In genomic region chr20:17169575-17170136, GRCh38 we compare ENCODE assay signal across 16 cellular contexts. TPM values are rescaled to one million over a fixed set of nuclear protein-coding genes. Genes with fewer than 3 reads are reported as not detected.
DNase-seq lines count a peak whose midpoint lies in the region; ATAC-seq and TF ChIP-seq lines count a peak whose summit lies in the region.
"Had no signal": no experiment of that assay in that cellular context is flagged by ENCODE, and none has a peak within 500 bp of the region (broad histone marks: within the 10 kb centered on the region; RNA-seq: fewer than 3 reads in every experiment).

No MANE protein-coding gene starts in this region.

- no peak overlapping the region for H3K4me3 Mint-ChIP-seq in type B pancreatic cell
- H3K4me3 Mint-ChIP-seq in CD4-positive, alpha-beta T cell, result no peak overlapping the region
- no peak overlapping the region for H3K4me3 Mint-ChIP-seq in CD14-positive monocyte
- H3K4me3 Mint-ChIP-seq: activated CD4-positive, alpha-beta T cell treated with anti-CD3 and anti-CD28 coated beads, Interleukin-2, amount 10 ng/mL, durations not matched to agents 24 days and 14 days; natural killer cell treated with Interleukin-12 subunit alpha and Interleukin-12 subunit beta and Interleukin-15 and Interleukin-18, amount 100 ng/mL, for 72 hours had no signal

- ATAC-seq in SK-N-SH treated with all-trans-retinoic acid at 6 μM for 48 hours, result no peak
- no peak for ATAC-seq in CD4-positive, alpha-beta T cell (ENCODE audit: poor library complexity)
- ATAC-seq: A549; natural killer cell treated with Interleukin-12 subunit alpha and Interleukin-12 subunit beta and Interleukin-15 and Interleukin-18, amount 100 ng/mL, for 72 hours had no signal

- H3K4me1 ChIP-seq in SK-N-SH (ENCODE audit: control insufficient read depth in 1 of 2, insufficient read depth in 2 of 2, low read depth in 1 of 2, low read length in 1 of 2), result peaks cover 0 to 35% of the 10 kb centered on the region in 2 experiments; a peak in 1 of 4 replicates
- H3K4me1 ChIP-seq: A549 had no signal

- TF ChIP-seq CTCF in SK-N-SH (IDR thresholded peaks at IDR 0.05) (no peak), type B pancreatic cell (conservative IDR thresholded peaks at IDR 0.05) (no peak), CD14-positive monocyte (IDR thresholded peaks at IDR 0.05) (no peak)
- TF ChIP-seq CTCF in CD4-positive, alpha-beta T cell (IDR thresholded peaks at IDR 0.05), result no peak

- H3K27me3 Mint-ChIP-seq in type B pancreatic cell, result no peaks in the 10 kb centered on the region
- H3K27me3 Mint-ChIP-seq in CD4-positive, alpha-beta T cell, result no peaks in the 10 kb centered on the region
- peaks cover 0 to 2% (median 0%) of the 10 kb centered on the region in 3 donors for H3K27me3 Mint-ChIP-seq in CD14-positive monocyte (ENCODE audit: low read depth in 3 of 3)
- H3K27me3 Mint-ChIP-seq: activated CD4-positive, alpha-beta T cell treated with anti-CD3 and anti-CD28 coated beads, Interleukin-2, amount 10 ng/mL, durations not matched to agents 24 days and 14 days; natural killer cell treated with Interleukin-12 subunit alpha and Interleukin-12 subunit beta and Interleukin-15 and Interleukin-18, amount 100 ng/mL, for 72 hours had no signal

- H3K36me3 Mint-ChIP-seq in type B pancreatic cell, result no peaks in the 10 kb centered on the region
- no peaks in the 10 kb centered on the region for H3K36me3 Mint-ChIP-seq in CD4-positive, alpha-beta T cell (ENCODE audit: low read depth)
- H3K36me3 Mint-ChIP-seq in CD14-positive monocyte, result no peaks in the 10 kb centered on the region
- H3K36me3 Mint-ChIP-seq: natural killer cell treated with Interleukin-12 subunit alpha and Interleukin-12 subunit beta and Interleukin-15 and Interleukin-18, amount 100 ng/mL, for 72 hours had no signal

- H3K9me2 ChIP-seq in SK-N-SH, result no peaks in the 10 kb centered on the region

- H3K79me2 ChIP-seq in SK-N-SH (ENCODE audit: insufficient read depth), result no peaks in the 10 kb centered on the region

- H2AFZ ChIP-seq in SK-N-SH (ENCODE audit: low read depth), result no peak overlapping the region

- H4K20me1 ChIP-seq in SK-N-SH (ENCODE audit: insufficient read depth), result no peaks in the 10 kb centered on the region

- H3K27ac ChIP-seq in SK-N-SH (ENCODE audit: low read depth in 2 of 2, low read length in 1 of 2), result no peak overlapping the region
- no peak overlapping the region for H3K27ac ChIP-seq in CD4-positive, alpha-beta T cell (ENCODE audit: low read depth, low read length)
- H3K27ac ChIP-seq: A549 had no signal

- 13% methylated on average over 5 of the region's 5 CpGs for WGBS in SK-N-SH (ENCODE audit: low lambda C conversion rate)

- POLR2A ChIA-PET in SK-N-SH (lab: Yijun Ruan, JAX), result no interaction called here
- POLR2A ChIA-PET in CD4-positive, alpha-beta T cell (lab: Charles Lee), result no interaction called here

- H3K36me3 ChIP-seq in SK-N-SH (replicated peaks in 1 of 2; ENCODE audit: control insufficient read depth in 1 of 2, insufficient read depth in 2 of 2, low read length in 1 of 2), result no peaks in the 10 kb centered on the region

- H3K4me1 Mint-ChIP-seq in type B pancreatic cell (ENCODE audit: unreplicated experiment) (peaks cover 14% of the 10 kb centered on the region), CD14-positive monocyte (no peaks in the 10 kb centered on the region)
- no peaks in the 10 kb centered on the region for H3K4me1 Mint-ChIP-seq in CD4-positive, alpha-beta T cell (ENCODE audit: low read depth)
- H3K4me1 Mint-ChIP-seq: activated CD4-positive, alpha-beta T cell treated with anti-CD3 and anti-CD28 coated beads, Interleukin-2, amount 10 ng/mL, durations not matched to agents 24 days and 14 days had no signal

- CTCF ChIA-PET in SK-N-SH (lab: Yijun Ruan, JAX), result interaction anchor here (1.4 kb wide), 1 partner anchor 11 kb away, joined by 4 read pairs; no protein-coding TSS in a partner anchor
- CTCF ChIA-PET in CD4-positive, alpha-beta T cell (lab: Charles Lee), result no interaction called here

- H3K9me3 Mint-ChIP-seq in type B pancreatic cell, result no peaks in the 10 kb centered on the region
- no peaks in the 10 kb centered on the region for H3K9me3 Mint-ChIP-seq in CD4-positive, alpha-beta T cell
- peaks cover 0 to 7% (median 3%) of the 10 kb centered on the region in 7 donors for H3K9me3 Mint-ChIP-seq in CD14-positive monocyte
- H3K9me3 Mint-ChIP-seq: activated CD4-positive, alpha-beta T cell treated with anti-CD3 and anti-CD28 coated beads, Interleukin-2, amount 10 ng/mL, durations not matched to agents 24 days and 14 days had no signal

- peak overlapping the region; percentile 13 for H3K27ac Mint-ChIP-seq in type B pancreatic cell
- H3K27ac Mint-ChIP-seq in CD4-positive, alpha-beta T cell, result no peak overlapping the region
- peak overlapping the region in 1 of 7 donors; percentile 8 for H3K27ac Mint-ChIP-seq in CD14-positive monocyte
- H3K27ac Mint-ChIP-seq: activated CD4-positive, alpha-beta T cell treated with anti-CD3 and anti-CD28 coated beads, Interleukin-2, amount 10 ng/mL, durations not matched to agents 24 days and 14 days; natural killer cell treated with Interleukin-12 subunit alpha and Interleukin-12 subunit beta and Interleukin-15 and Interleukin-18, amount 100 ng/mL, for 72 hours had no signal

- no peaks in the 10 kb centered on the region for H3F3A ChIP-seq in SK-N-SH (replicated peaks; ENCODE audit: insufficient read depth)

- TF ChIP-seq RAD21 in SK-N-SH (IDR thresholded peaks at IDR 0.05; ENCODE audit: low read length), result no peak

- H3K27me3 ChIP-seq in SK-N-SH (ENCODE audit: insufficient read depth), result no peaks in the 10 kb centered on the region
- H3K27me3 ChIP-seq in CD4-positive, alpha-beta T cell (ENCODE audit: control insufficient read depth, insufficient read depth, low read length), result no peaks in the 10 kb centered on the region

- H3K4me2 ChIP-seq in SK-N-SH, result no peak overlapping the region
- H3K4me2 ChIP-seq: A549 had no signal

- no peak for TF ChIP-seq EP300 in SK-N-SH (IDR thresholded peaks at IDR 0.05; ENCODE audit: borderline replicate concordance in 1 of 2, low read depth in 1 of 2, low read length in 1 of 2)

- intact Hi-C loops in CD4-positive, alpha-beta T cell (cut with DNase I, micrococcal nuclease), result no loop called here
- intact Hi-C loops in CD14-positive monocyte (cut with micrococcal nuclease), result no loop called here

- no peak overlapping the region for H3K9ac ChIP-seq in SK-N-SH

- no peaks in the 10 kb centered on the region for H3K9me3 ChIP-seq in SK-N-SH
- H3K9me3 ChIP-seq in CD4-positive, alpha-beta T cell (ENCODE audit: control insufficient read depth, low read length), result no peaks in the 10 kb centered on the region
- H3K9me3 ChIP-seq: A549 had no signal

- DNase-seq in SK-N-SH (peak; percentile 8), NCI-H2107 treated with DMSO at 0.1 percent for 48 hours (lab: John Stamatoyannopoulos, UW; ENCODE audit: unreplicated experiment) (peak; percentile 80), SHP77 (lab: John Stamatoyannopoulos, UW) (peak; percentile 95 to 99), type B pancreatic cell (ENCODE audit: extremely low spot score, unreplicated experiment) (no peak), D341Med (ENCODE audit: low spot score) (no peak), CD14-positive monocyte (ENCODE audit: low spot score) (no peak)
- no peak for DNase-seq in CD4-positive, alpha-beta T cell
- DNase-seq: activated CD4-positive, alpha-beta T cell treated with anti-CD3 and anti-CD28 coated beads, Interleukin-2, amount 10 ng/mL, durations not matched to agents 24 days and 14 days; activated T-cell treated with anti-CD3 and anti-CD28 coated beads, Interleukin-2, amount 50 U/mL, for 48 hours; central memory CD4-positive, alpha-beta T cell; effector memory CD4-positive, alpha-beta T cell; stimulated activated CD4-positive, alpha-beta T cell treated with anti-CD3 and anti-CD28 coated beads, Interleukin-2, amount 100 ng/mL, for 24 hours; T-helper 9 cell had no signal

- H3K4me3 ChIP-seq in SK-N-SH (ENCODE audit: low read depth in 2 of 2, low read length in 1 of 2), result no peak overlapping the region
- H3K4me3 ChIP-seq: A549 had no signal

TF ChIP-seq in SK-N-SH, 30 proteins besides CTCF, POLR2A, EP300 and RAD21:
- no peak for TF ChIP-seq PBX3 (IDR thresholded peaks at IDR 0.05)

TF ChIP-seq in SK-N-SH treated with all-trans-retinoic acid at 6 μM for 48 hours, 23 proteins besides CTCF, POLR2A, EP300 and RAD21:
- TF ChIP-seq ZNF70 (CRISPR knock-in tag; IDR thresholded peaks at IDR 0.05), result no peak
- TF ChIP-seq BACH2 (CRISPR knock-in tag; IDR thresholded peaks at IDR 0.05; ENCODE audit: borderline replicate concordance), result no peak
- no peak for TF ChIP-seq TOX (CRISPR knock-in tag; IDR thresholded peaks at IDR 0.05; ENCODE audit: borderline replicate concordance)
- no peak for TF ChIP-seq PPARA (CRISPR knock-in tag; IDR thresholded peaks at IDR 0.05; ENCODE audit: borderline replicate concordance)
- TF ChIP-seq ZFP3 (CRISPR knock-in tag; IDR thresholded peaks at IDR 0.05), result no peak
- TF ChIP-seq TSHZ2 (CRISPR knock-in tag; IDR thresholded peaks at IDR 0.05), result no peak

RNA-seq across cellular contexts. Expression of gene PCSK2, which starts 57.2 kb away (rescaled TPM):
- polyA plus RNA-seq in SK-N-SH (2012; rRNA removed) (not detected in 2 replicates), CD14-positive monocyte (not detected)
- not detected in 2 replicates for polyA plus RNA-seq in SK-N-SH (2012; cell fraction: cytosol; rRNA removed)
- not detected in 2 replicates for polyA plus RNA-seq in SK-N-SH (2012; cell fraction: nucleus; rRNA removed)
- 46.4 and 61.2 TPM in 2 replicates for total RNA-seq in type B pancreatic cell (ENCODE audit: low replicate concordance)
- total RNA-seq in CD4-positive, alpha-beta T cell, result not detected
- total RNA-seq: activated CD4-positive, alpha-beta T cell treated with anti-CD3 and anti-CD28 coated beads, Interleukin-2, amount 10 ng/mL, durations not matched to agents 24 days and 14 days; natural killer cell treated with Interleukin-12 subunit alpha and Interleukin-12 subunit beta and Interleukin-15 and Interleukin-18, amount 100 ng/mL, for 72 hours had no signal

Comparison
In these comparisons a context has a peak if more than half of its experiments do, and no peak if none do; other contexts are left out.
1. DNase-seq: peak in SK-N-SH (single experiment), NCI-H2107 treated with DMSO at 0.1 percent for 48 hours (single experiment) and SHP77 (2 of 2); none in type B pancreatic cell (single experiment), D341Med (single experiment), CD4-positive, alpha-beta T cell (0 of 10) and CD14-positive monocyte (single experiment).
2. RNA of gene PCSK2, which starts 57.2 kb away (total RNA-seq): 46.4 to 61.2 TPM in type B pancreatic cell; not detected in CD4-positive, alpha-beta T cell; every median in the first group is over 10 times any median in the second.